ENCODE assay signal across 8 cellular contexts in genomic region chr9:6907772-6908381, GRCh38.
DNase-seq lines count a peak whose midpoint lies in the region; ATAC-seq, FAIRE-seq and TF ChIP-seq lines count a peak whose summit lies in the region.

No MANE protein-coding gene starts in this region.

- peak; percentile 72 for TF ChIP-seq CTCF in AG09319 (IDR thresholded peaks at IDR 0.05; ENCODE audit: low read depth, low read length)

- DNase-seq in AG09319 (ENCODE audit: extremely low read depth, low read depth) (no peak), HCEC 1CT (peak; percentile 9), kidney glomerular epithelial cell (lab: John Stamatoyannopoulos, UW) (peak; percentile 53), ecto neural progenitor cell (ENCODE audit: low spot score) (no peak), GM19240 (ENCODE audit: insufficient read length, low spot score) (no peak)

- ATAC-seq in GM21786 (IDR thresholded peaks at IDR 0.05; ENCODE audit: unreplicated experiment) (no peak), HG02610 (IDR thresholded peaks at IDR 0.05; ENCODE audit: unreplicated experiment) (no peak)

- peak; percentile 73 for FAIRE-seq in TTC549 (lab: Jason Lieb, UNC)

Comparison
In these comparisons a context has a peak if more than half of its experiments do, and no peak if none do; other contexts are left out.
1. DNase-seq: peak in HCEC 1CT (single experiment) and kidney glomerular epithelial cell (single experiment); none in AG09319 (single experiment), ecto neural progenitor cell (single experiment) and GM19240 (single experiment).